ENCODE assay signal across 9 cellular contexts in genomic region chr2:85851253-85851955, GRCh38. TPM values are rescaled to one million over a fixed set of nuclear protein-coding genes. Genes with fewer than 3 reads are reported as not detected.
DNase-seq lines count a peak whose midpoint lies in the region; ATAC-seq and TF ChIP-seq lines count a peak whose summit lies in the region.
"Had no signal": no experiment of that assay in that cellular context is flagged by ENCODE, and none has a peak within 500 bp of the region (broad histone marks: within the 10 kb centered on the region; RNA-seq: fewer than 3 reads in every experiment).

No MANE protein-coding gene starts in this region.

- peak overlapping the region in 5 of 7 donors; percentile 14 to 98 (median 48) for H3K27ac Mint-ChIP-seq in CD14-positive monocyte

- TF ChIP-seq CTCF in CD14-positive monocyte (IDR thresholded peaks at IDR 0.05): no peak
- no peak for TF ChIP-seq CTCF in RWPE2 (IDR thresholded peaks at IDR 0.05; ENCODE audit: poor library complexity, severe bottlenecking)
- no peak for TF ChIP-seq CTCF in dorsolateral prefrontal cortex (IDR thresholded peaks at IDR 0.05 in 54 of 56, conservative IDR thresholded peaks at IDR 0.05 in 2 of 56; ENCODE audit: low read depth in 1 of 56, partially characterized antibody in 56 of 56)
- TF ChIP-seq CTCF in RWPE1 (conservative IDR thresholded peaks at IDR 0.05; ENCODE audit: low read depth): no peak

- intact Hi-C loops in CD14-positive monocyte (cut with micrococcal nuclease) (loop anchor here in 1 of 2 donors (5.0 kb wide), 1 partner anchor 36 kb away; the partner anchor contains the start of gene ST3GAL5), dorsolateral prefrontal cortex (cut with DNase I) (loop anchor here (1.0 to 2.0 kb wide), 2 partner anchors 35 to 36 kb away; no protein-coding TSS in a partner anchor)

- H3K27ac ChIP-seq in RWPE2 (ENCODE audit: poor library complexity, severe bottlenecking) (no peak overlapping the region), dorsolateral prefrontal cortex (peak overlapping the region in 58 of 59 donors; percentile 0 to 90 (median 71)), RWPE1 (no peak overlapping the region; the same call in 1 of the 2 replicates)

- peak overlapping the region in 1 of 2 donors; percentile 43 for H3K4me3 Mint-ChIP-seq in CD14-positive monocyte

- H3K9me3 Mint-ChIP-seq in CD14-positive monocyte: peaks cover 0 to 5% (median 2%) of the 10 kb centered on the region in 7 donors

- POLR2A ChIA-PET in RWPE1 (lab: Yijun Ruan, JAX; ENCODE audit: low non-redundant PET): no interaction called here

- H3K36me3 Mint-ChIP-seq in CD14-positive monocyte: peaks cover 74 to 84% of the 10 kb centered on the region in 2 donors

- no peaks in the 10 kb centered on the region for H3K9me3 ChIP-seq in RWPE2 (ENCODE audit: severe bottlenecking)

- CTCF ChIA-PET in RWPE1 (lab: Yijun Ruan, JAX): interaction anchor here (0.6 kb wide), 1 partner anchor 9 kb away, joined by 8 read pairs; no protein-coding TSS in a partner anchor

- no peak overlapping the region for H3K4me3 ChIP-seq in RWPE2 (ENCODE audit: severe bottlenecking)
- peak overlapping the region in 2 of 59 donors; percentile 9 to 21 for H3K4me3 ChIP-seq in dorsolateral prefrontal cortex

- DNase-seq in CD14-positive monocyte (ENCODE audit: low spot score) (no peak), RWPE2 (ENCODE audit: low spot score) (no peak), dorsolateral prefrontal cortex (peak in 9 of 10 donors; percentile 39 to 72 (median 62)), occipital lobe (lab: John Stamatoyannopoulos, UW) (peak; percentile 66), RWPE1 (ENCODE audit: low spot score) (no peak), NCI-H1436 treated with DMSO at 0.1 percent for 48 hours (lab: John Stamatoyannopoulos, UW) (no peak), NCI-H1092 (lab: John Stamatoyannopoulos, UW) (no peak), NCI-H2107 (lab: John Stamatoyannopoulos, UW) (no peak)
- DNase-seq: stimulated activated CD4-positive, alpha-beta T cell treated with anti-CD3 and anti-CD28 coated beads, Interleukin-4, amount 100 ng/mL, for 1 hour had no signal

- peaks cover 24% of the 10 kb centered on the region for H3K4me1 Mint-ChIP-seq in CD14-positive monocyte

- H3K4me1 ChIP-seq in RWPE2 (ENCODE audit: insufficient read depth, poor library complexity, severe bottlenecking): no peaks in the 10 kb centered on the region

- peaks cover 0 to 3% (median 0%) of the 10 kb centered on the region in 3 donors for H3K27me3 Mint-ChIP-seq in CD14-positive monocyte (ENCODE audit: low read depth in 3 of 3)

- ATAC-seq in RWPE2 (ENCODE audit: low read depth): 0 out of 3 replicates have a peak, but pooled peaks have one; percentile 31

- H3K36me3 ChIP-seq in RWPE2 (ENCODE audit: low read depth): peaks cover 10% of the 10 kb centered on the region

- no peaks in the 10 kb centered on the region for H3K27me3 ChIP-seq in RWPE2 (ENCODE audit: insufficient read depth, poor library complexity, severe bottlenecking)
- no peaks in the 10 kb centered on the region for H3K27me3 ChIP-seq in dorsolateral prefrontal cortex

RNA-seq across cellular contexts. Expression of gene ST3GAL5, which starts 37.4 kb away (rescaled TPM):
- polyA plus RNA-seq in CD14-positive monocyte: 10 to 100 TPM; 14.0 to 19.5 TPM
- total RNA-seq in dorsolateral prefrontal cortex: 100 to 1,000 TPM in 11 of 120 experiments, 10 to 100 TPM in 109; 56.0 to 109 (median 86.7) TPM
- 26.5 TPM for total RNA-seq in occipital lobe

Comparison
In these comparisons a context has a peak if more than half of its experiments do, and no peak if none do; other contexts are left out.
1. DNase-seq: peak in dorsolateral prefrontal cortex (9 of 10) and occipital lobe (single experiment); none in CD14-positive monocyte (single experiment), RWPE2 (single experiment), RWPE1 (single experiment), NCI-H1436 treated with DMSO at 0.1 percent for 48 hours (single experiment), NCI-H1092 (single experiment) and NCI-H2107 (single experiment).
2. H3K27ac ChIP-seq: peak in dorsolateral prefrontal cortex (58 of 59); none in RWPE2 (single experiment) and RWPE1 (single experiment).